In the genomic region with DNA sequence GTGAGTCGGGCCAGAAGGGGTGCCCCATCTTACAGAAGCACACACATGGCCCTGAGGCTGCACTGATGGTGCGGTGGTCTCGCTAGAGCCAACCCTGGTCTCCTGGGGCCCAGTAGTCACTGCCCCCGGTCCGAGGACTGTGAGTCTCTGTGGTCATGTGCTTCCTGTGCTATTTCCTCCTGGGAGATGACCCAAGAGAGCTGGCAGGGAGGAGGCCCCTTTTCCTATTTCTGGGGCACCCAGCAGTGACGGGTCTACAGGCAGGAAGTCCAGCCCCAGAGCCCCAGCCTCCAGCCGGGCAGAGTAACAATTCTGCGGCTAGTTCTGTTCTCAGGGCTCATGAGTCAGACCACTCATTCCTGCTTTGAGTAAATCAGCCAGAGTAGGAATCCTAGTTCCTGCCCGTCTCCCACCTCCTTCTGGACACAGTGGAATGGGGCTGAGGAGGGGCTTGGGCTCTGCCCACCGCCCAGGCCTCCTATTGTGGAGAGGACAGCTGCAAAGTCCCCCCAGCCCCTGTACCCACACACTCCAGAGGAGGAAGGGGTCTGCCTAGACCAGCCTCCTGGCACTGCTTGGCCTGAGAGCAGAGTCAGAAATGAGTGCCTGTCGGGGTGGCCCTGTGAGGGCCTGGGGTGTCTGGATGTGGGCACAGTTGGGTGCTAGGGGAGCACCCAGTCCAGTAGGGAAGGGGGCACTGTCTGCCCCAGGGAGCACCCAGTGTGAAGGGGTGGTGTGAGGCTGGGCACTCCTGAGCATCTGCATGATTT, we compare ENCODE assay signal across 9 cellular contexts.
A peak's percentile ranks its signal among the peaks of the same experiment; 100 is the strongest.
DNase-seq lines count a peak whose midpoint lies in the region; ATAC-seq and TF ChIP-seq lines count a peak whose summit lies in the region.
"Had no signal": no experiment of that assay in that cellular context is flagged by ENCODE, and none has a peak within 500 bp of the region (broad histone marks: within the 10 kb centered on the region; RNA-seq: fewer than 3 reads in every experiment).

No MANE protein-coding gene starts in this region.

- peak overlapping the region; percentile 87 for H3K9ac ChIP-seq in smooth muscle cell (ENCODE audit: low read depth)

- H3K4me1 ChIP-seq in right cardiac atrium (ENCODE audit: control insufficient read depth, insufficient read depth, low read length) = peaks cover 24% of the 10 kb centered on the region
- H3K4me1 ChIP-seq in smooth muscle cell (ENCODE audit: low read depth) = peaks cover 8% of the 10 kb centered on the region

- peaks cover 26% of the 10 kb centered on the region for H3K79me2 ChIP-seq in smooth muscle cell (ENCODE audit: low read depth)

- H3K27ac ChIP-seq in right cardiac atrium (ENCODE audit: low read length) = peak overlapping the region; percentile 76
- H3K27ac ChIP-seq in smooth muscle cell (ENCODE audit: low read depth) = peak overlapping the region; percentile 98
- H3K27ac ChIP-seq: SK-N-MC had no signal

- H3K9me3 ChIP-seq in right cardiac atrium (ENCODE audit: control insufficient read depth, low read length) (no peaks in the 10 kb centered on the region), smooth muscle cell (replicated peaks; ENCODE audit: low read depth) (no peaks in the 10 kb centered on the region)

- 28% methylated on average over 11 of the region's 11 CpGs for WGBS in right cardiac atrium
- 34% methylated on average over 11 of the region's 11 CpGs for WGBS in smooth muscle cell (ENCODE audit: low lambda C conversion rate)

- peaks cover 64% of the 10 kb centered on the region for H4K20me1 ChIP-seq in smooth muscle cell (ENCODE audit: low read depth)

- H3K4me2 ChIP-seq in smooth muscle cell = peak overlapping the region; percentile 71

- no peaks in the 10 kb centered on the region for H3K27me3 ChIP-seq in right cardiac atrium (ENCODE audit: control insufficient read depth, insufficient read depth)
- no peaks in the 10 kb centered on the region for H3K27me3 ChIP-seq in smooth muscle cell (ENCODE audit: low read depth)

- peak; percentile 76 for ATAC-seq in GM21526 (IDR thresholded peaks at IDR 0.05; ENCODE audit: low FRiP score, unreplicated experiment)
- ATAC-seq in right cardiac atrium = peak; percentile 72 to 83

- no peak overlapping the region for H2AFZ ChIP-seq in smooth muscle cell (ENCODE audit: low read depth)

- DNase-seq in GF-D8 (lab: John Stamatoyannopoulos, UW) (peak; percentile 78), HT1080 (ENCODE audit: low read depth) (peak; percentile 99), amniotic stem cell (lab: John Stamatoyannopoulos, UW) (peak; percentile 78), right cardiac atrium (peak; percentile 85 to 87 (median 86)), smooth muscle cell (lab: John Stamatoyannopoulos, UW; ENCODE audit: unreplicated experiment) (peak; percentile 42), NCI-H2029 (lab: John Stamatoyannopoulos, UW) (no peak), NCI-H1417 (lab: John Stamatoyannopoulos, UW) (no peak)

- no peaks in the 10 kb centered on the region for H3K36me3 ChIP-seq in smooth muscle cell (ENCODE audit: low read depth)

- H3K4me3 ChIP-seq in right cardiac atrium (ENCODE audit: low read length) = no peak overlapping the region
- no peak overlapping the region for H3K4me3 ChIP-seq in smooth muscle cell
- H3K4me3 ChIP-seq: SK-N-MC had no signal

- H3F3A ChIP-seq in smooth muscle cell (ENCODE audit: low read depth) = peaks cover 19% of the 10 kb centered on the region

- no peak for TF ChIP-seq CTCF in smooth muscle cell (IDR thresholded peaks at IDR 0.05; ENCODE audit: borderline replicate concordance, insufficient read depth, poor library complexity, severe bottlenecking)

- intact Hi-C loops in right cardiac atrium (cut with DNase I) = no loop called here

Comparison
In these comparisons a context has a peak if more than half of its experiments do, and no peak if none do; other contexts are left out.
1. DNase-seq: peak in GF-D8 (single experiment), HT1080 (single experiment), amniotic stem cell (single experiment), right cardiac atrium (3 of 3) and smooth muscle cell (single experiment); none in NCI-H2029 (single experiment) and NCI-H1417 (0 of 3).